In the genomic region with DNA sequence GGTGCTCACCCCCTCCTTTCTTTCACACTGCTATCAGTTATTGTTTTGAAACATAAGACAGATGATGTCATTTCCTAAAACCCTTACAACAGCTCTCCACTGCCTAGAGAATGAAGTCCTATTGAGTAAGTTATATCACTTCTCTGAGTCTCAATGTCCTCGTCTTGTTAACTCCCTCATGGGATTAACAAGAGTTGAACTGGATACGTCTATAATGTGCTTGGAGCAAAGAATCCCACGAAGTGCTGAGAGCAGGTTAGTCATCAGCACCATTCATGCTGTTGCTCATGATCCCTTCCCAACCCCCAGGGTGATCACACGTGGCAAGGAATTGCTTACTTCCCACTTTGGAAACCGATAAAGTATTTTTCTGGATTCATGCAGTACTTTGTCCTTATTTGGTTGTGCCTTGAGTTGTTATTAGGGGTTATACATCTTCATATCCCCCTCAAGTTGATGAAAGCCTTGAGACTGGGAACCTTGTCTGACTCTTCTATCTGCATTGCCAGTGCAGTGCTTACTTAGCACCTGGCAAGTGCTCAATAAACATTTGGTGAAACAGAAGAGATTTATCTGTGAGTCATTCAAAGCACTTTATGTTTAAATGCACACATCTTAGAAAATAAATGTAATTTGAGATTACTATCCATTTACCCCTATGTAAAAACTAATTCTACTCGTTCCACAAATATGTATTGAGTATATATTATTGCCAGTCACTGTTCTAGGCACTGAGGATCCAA, we compare ENCODE assay signal across 1 cellular context.
A peak's percentile ranks its signal among the peaks of the same experiment; 100 is the strongest.
TF ChIP-seq lines count a peak whose summit lies in the region.

No MANE protein-coding gene starts in this region.

TF ChIP-seq in HEK293, 187 proteins besides CTCF, POLR2A, EP300 and RAD21 (continued from another document and continues in another):
- TF ChIP-seq MEIS1 (CRISPR knock-in tag; IDR thresholded peaks at IDR 0.05; ENCODE audit: borderline replicate concordance), result no peak
- TF ChIP-seq ZSCAN5A (tag by site-specific recombination; IDR thresholded peaks at IDR 0.05), result no peak
- TF ChIP-seq PATZ1 (tag by site-specific recombination; IDR thresholded peaks at IDR 0.05), result no peak
- TF ChIP-seq ZNF561 (tag by site-specific recombination; IDR thresholded peaks at IDR 0.05; ENCODE audit: borderline replicate concordance), result no peak
- TF ChIP-seq, protein P1, sequence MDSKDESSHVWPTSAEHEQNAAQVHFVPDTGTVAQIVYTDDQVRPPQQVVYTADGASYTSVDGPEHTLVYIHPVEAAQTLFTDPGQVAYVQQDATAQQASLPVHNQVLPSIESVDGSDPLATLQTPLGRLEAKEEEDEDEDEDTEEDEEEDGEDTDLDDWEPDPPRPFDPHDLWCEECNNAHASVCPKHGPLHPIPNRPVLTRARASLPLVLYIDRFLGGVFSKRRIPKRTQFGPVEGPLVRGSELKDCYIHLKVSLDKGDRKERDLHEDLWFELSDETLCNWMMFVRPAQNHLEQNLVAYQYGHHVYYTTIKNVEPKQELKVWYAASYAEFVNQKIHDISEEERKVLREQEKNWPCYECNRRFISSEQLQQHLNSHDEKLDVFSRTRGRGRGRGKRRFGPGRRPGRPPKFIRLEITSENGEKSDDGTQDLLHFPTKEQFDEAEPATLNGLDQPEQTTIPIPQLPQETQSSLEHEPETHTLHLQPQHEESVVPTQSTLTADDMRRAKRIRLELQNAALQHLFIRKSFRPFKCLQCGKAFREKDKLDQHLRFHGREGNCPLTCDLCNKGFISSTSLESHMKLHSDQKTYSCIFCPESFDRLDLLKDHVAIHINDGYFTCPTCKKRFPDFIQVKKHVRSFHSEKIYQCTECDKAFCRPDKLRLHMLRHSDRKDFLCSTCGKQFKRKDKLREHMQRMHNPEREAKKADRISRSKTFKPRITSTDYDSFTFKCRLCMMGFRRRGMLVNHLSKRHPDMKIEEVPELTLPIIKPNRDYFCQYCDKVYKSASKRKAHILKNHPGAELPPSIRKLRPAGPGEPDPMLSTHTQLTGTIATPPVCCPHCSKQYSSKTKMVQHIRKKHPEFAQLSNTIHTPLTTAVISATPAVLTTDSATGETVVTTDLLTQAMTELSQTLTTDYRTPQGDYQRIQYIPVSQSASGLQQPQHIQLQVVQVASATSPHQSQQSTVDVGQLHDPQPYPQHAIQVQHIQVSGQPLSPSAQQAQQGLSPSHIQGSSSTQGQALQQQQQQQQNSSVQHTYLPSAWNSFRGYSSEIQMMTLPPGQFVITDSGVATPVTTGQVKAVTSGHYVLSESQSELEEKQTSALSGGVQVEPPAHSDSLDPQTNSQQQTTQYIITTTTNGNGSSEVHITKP (tag by site-specific recombination; IDR thresholded peaks at IDR 0.05), result peak; percentile 41
- TF ChIP-seq ZNF132 (tag by site-specific recombination; IDR thresholded peaks at IDR 0.05; ENCODE audit: borderline replicate concordance), result no peak
- TF ChIP-seq ZNF239 (tag by site-specific recombination; IDR thresholded peaks at IDR 0.05), result no peak
- TF ChIP-seq, protein P2, sequence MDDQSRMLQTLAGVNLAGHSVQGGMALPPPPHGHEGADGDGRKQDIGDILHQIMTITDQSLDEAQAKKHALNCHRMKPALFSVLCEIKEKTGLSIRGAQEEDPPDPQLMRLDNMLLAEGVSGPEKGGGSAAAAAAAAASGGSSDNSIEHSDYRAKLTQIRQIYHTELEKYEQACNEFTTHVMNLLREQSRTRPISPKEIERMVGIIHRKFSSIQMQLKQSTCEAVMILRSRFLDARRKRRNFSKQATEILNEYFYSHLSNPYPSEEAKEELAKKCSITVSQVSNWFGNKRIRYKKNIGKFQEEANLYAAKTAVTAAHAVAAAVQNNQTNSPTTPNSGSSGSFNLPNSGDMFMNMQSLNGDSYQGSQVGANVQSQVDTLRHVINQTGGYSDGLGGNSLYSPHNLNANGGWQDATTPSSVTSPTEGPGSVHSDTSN (CRISPR knock-in tag; IDR thresholded peaks at IDR 0.05), result no peak
- TF ChIP-seq ZNF514 (tag by site-specific recombination; IDR thresholded peaks at IDR 0.05), result no peak
- no peak for TF ChIP-seq ZNF362 (tag by site-specific recombination; IDR thresholded peaks at IDR 0.05)
- peak; percentile 52; the same call in 1 of the 2 replicates for TF ChIP-seq ZBTB48 (tag by site-specific recombination; IDR thresholded peaks at IDR 0.05)
- no peak for TF ChIP-seq ZNF777 (tag by site-specific recombination; IDR thresholded peaks at IDR 0.05; ENCODE audit: borderline replicate concordance)
- no peak for TF ChIP-seq ZNF423 (tag by site-specific recombination; IDR thresholded peaks at IDR 0.05)
- TF ChIP-seq ZNF311 (tag by site-specific recombination; IDR thresholded peaks at IDR 0.05; ENCODE audit: borderline replicate concordance), result no peak
- no peak for TF ChIP-seq MYNN (tag by site-specific recombination; IDR thresholded peaks at IDR 0.05; ENCODE audit: borderline replicate concordance)
- no peak for TF ChIP-seq ZNF473 (tag by site-specific recombination; IDR thresholded peaks at IDR 0.05)
- no peak for TF ChIP-seq ZNF140 (tag by site-specific recombination; IDR thresholded peaks at IDR 0.05)
- no peak for TF ChIP-seq ZNF623 (tag by site-specific recombination; IDR thresholded peaks at IDR 0.05)
- no peak for TF ChIP-seq ZNF211 (tag by site-specific recombination; IDR thresholded peaks at IDR 0.05; ENCODE audit: low read depth)
- no peak for TF ChIP-seq ZNF837 (tag by site-specific recombination; IDR thresholded peaks at IDR 0.05)
- TF ChIP-seq ZNF626 (tag by site-specific recombination; IDR thresholded peaks at IDR 0.05), result no peak
- no peak for TF ChIP-seq EGR2 (tag by site-specific recombination; IDR thresholded peaks at IDR 0.05; ENCODE audit: low read depth)
- TF ChIP-seq ZNF18 (tag by site-specific recombination; IDR thresholded peaks at IDR 0.05), result no peak
- no peak for TF ChIP-seq ZNF202 (tag by site-specific recombination; IDR thresholded peaks at IDR 0.05; ENCODE audit: borderline replicate concordance)
- no peak for TF ChIP-seq TCF7L2 (IDR thresholded peaks at IDR 0.05; ENCODE audit: borderline replicate concordance, low read depth, low read length)
- no peak for TF ChIP-seq ZSCAN16 (tag by site-specific recombination; IDR thresholded peaks at IDR 0.05)
- TF ChIP-seq, protein P3, sequence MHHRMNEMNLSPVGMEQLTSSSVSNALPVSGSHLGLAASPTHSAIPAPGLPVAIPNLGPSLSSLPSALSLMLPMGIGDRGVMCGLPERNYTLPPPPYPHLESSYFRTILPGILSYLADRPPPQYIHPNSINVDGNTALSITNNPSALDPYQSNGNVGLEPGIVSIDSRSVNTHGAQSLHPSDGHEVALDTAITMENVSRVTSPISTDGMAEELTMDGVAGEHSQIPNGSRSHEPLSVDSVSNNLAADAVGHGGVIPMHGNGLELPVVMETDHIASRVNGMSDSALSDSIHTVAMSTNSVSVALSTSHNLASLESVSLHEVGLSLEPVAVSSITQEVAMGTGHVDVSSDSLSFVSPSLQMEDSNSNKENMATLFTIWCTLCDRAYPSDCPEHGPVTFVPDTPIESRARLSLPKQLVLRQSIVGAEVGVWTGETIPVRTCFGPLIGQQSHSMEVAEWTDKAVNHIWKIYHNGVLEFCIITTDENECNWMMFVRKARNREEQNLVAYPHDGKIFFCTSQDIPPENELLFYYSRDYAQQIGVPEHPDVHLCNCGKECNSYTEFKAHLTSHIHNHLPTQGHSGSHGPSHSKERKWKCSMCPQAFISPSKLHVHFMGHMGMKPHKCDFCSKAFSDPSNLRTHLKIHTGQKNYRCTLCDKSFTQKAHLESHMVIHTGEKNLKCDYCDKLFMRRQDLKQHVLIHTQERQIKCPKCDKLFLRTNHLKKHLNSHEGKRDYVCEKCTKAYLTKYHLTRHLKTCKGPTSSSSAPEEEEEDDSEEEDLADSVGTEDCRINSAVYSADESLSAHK (tag by site-specific recombination; IDR thresholded peaks at IDR 0.05), result no peak
- TF ChIP-seq, protein P4, sequence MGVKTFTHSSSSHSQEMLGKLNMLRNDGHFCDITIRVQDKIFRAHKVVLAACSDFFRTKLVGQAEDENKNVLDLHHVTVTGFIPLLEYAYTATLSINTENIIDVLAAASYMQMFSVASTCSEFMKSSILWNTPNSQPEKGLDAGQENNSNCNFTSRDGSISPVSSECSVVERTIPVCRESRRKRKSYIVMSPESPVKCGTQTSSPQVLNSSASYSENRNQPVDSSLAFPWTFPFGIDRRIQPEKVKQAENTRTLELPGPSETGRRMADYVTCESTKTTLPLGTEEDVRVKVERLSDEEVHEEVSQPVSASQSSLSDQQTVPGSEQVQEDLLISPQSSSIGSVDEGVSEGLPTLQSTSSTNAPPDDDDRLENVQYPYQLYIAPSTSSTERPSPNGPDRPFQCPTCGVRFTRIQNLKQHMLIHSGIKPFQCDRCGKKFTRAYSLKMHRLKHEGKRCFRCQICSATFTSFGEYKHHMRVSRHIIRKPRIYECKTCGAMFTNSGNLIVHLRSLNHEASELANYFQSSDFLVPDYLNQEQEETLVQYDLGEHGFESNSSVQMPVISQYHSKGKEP (tag by site-specific recombination; IDR thresholded peaks at IDR 0.05), result no peak
- TF ChIP-seq, protein P5, sequence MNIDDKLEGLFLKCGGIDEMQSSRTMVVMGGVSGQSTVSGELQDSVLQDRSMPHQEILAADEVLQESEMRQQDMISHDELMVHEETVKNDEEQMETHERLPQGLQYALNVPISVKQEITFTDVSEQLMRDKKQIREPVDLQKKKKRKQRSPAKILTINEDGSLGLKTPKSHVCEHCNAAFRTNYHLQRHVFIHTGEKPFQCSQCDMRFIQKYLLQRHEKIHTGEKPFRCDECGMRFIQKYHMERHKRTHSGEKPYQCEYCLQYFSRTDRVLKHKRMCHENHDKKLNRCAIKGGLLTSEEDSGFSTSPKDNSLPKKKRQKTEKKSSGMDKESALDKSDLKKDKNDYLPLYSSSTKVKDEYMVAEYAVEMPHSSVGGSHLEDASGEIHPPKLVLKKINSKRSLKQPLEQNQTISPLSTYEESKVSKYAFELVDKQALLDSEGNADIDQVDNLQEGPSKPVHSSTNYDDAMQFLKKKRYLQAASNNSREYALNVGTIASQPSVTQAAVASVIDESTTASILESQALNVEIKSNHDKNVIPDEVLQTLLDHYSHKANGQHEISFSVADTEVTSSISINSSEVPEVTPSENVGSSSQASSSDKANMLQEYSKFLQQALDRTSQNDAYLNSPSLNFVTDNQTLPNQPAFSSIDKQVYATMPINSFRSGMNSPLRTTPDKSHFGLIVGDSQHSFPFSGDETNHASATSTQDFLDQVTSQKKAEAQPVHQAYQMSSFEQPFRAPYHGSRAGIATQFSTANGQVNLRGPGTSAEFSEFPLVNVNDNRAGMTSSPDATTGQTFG (tag by site-specific recombination; IDR thresholded peaks at IDR 0.05; ENCODE audit: borderline replicate concordance), result no peak
- TF ChIP-seq FEZF1 (tag by site-specific recombination; IDR thresholded peaks at IDR 0.05), result no peak; the same call in 1 of the 2 replicates
- no peak for TF ChIP-seq KLF1 (tag by site-specific recombination; IDR thresholded peaks at IDR 0.05)
- TF ChIP-seq ZFP37 (tag by site-specific recombination; IDR thresholded peaks at IDR 0.05), result 0 out of 2 replicates have a peak, but pooled peaks have one; percentile 43
- TF ChIP-seq ZNF169 (tag by site-specific recombination; IDR thresholded peaks at IDR 0.05), result no peak
- no peak for TF ChIP-seq ZNF548 (tag by site-specific recombination; IDR thresholded peaks at IDR 0.05)
- 0 out of 2 replicates have a peak, but pooled peaks have one; percentile 26 for TF ChIP-seq ZNF184 (tag by site-specific recombination; IDR thresholded peaks at IDR 0.05)
- TF ChIP-seq ZNF660 (tag by site-specific recombination; IDR thresholded peaks at IDR 0.05), result 0 out of 2 replicates have a peak, but pooled peaks have one; percentile 12
- TF ChIP-seq ZNF416 (tag by site-specific recombination; IDR thresholded peaks at IDR 0.05), result no peak
- peak; percentile 21; the same call in 1 of the 2 replicates for TF ChIP-seq ZFP69B (tag by site-specific recombination; IDR thresholded peaks at IDR 0.05)
- 0 out of 2 replicates have a peak, but pooled peaks have one; percentile 60 for TF ChIP-seq ZNF24 (tag by site-specific recombination; IDR thresholded peaks at IDR 0.05)
- no peak for TF ChIP-seq ZNF112 (tag by site-specific recombination; IDR thresholded peaks at IDR 0.05)
- peak; percentile 45; the same call in 1 of the 2 replicates for TF ChIP-seq ZXDB (tag by site-specific recombination; IDR thresholded peaks at IDR 0.05)
- no peak for TF ChIP-seq ZNF341 (tag by site-specific recombination; IDR thresholded peaks at IDR 0.05; ENCODE audit: low read depth)
